ENCODE assay signal across 28 cellular contexts in the genomic region with DNA sequence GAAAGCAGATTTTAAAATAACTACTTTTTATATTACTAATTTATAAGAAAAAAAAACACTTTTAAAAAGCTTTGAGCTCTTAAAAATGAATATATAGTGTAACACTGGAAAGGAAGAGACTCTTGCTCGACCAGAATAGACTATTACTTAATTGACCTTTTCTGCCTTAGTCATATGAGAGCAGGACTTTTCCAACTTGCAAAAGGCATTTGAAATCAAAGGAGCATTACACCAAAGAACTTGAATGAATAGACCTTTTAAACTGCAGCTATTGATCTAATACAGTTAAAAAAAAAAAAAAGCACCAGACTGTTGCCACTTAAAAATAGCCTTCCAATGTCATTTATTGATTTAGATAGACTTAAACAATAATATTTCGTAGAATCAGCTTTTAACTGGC. TPM values are rescaled to one million over a fixed set of nuclear protein-coding genes. Genes with fewer than 3 reads are reported as not detected.
"Had no signal": no experiment of that assay in that cellular context is flagged by ENCODE, and none has a peak within 500 bp of the region (broad histone marks: within the 10 kb centered on the region; RNA-seq: fewer than 3 reads in every experiment).

No MANE protein-coding gene starts in this region.

- H3K4me3 Mint-ChIP-seq: naive thymus-derived CD4-positive, alpha-beta T cell; natural killer cell; nephron; stimulated activated effector memory CD8-positive, alpha-beta T cell treated with anti-CD3 and anti-CD28 coated beads, Interleukin-12 subunit alpha, Interleukin-12 subunit beta, amount 100 ng/mL, for 72 hours; stimulated activated naive B cell treated with anti-CD40 and anti-IgM and Interleukin-4, amounts not matched to agents 10 μg/mL and 1 μg/mL and 100 μg/mL, for 72 hours; stimulated activated naive CD8-positive, alpha-beta T cell treated with anti-CD3 and anti-CD28 coated beads, Interleukin-15, Interleukin-2, amounts not matched to agents 100 ng/mL and 50 ng/mL, for 24 hours had no signal

- H3K4me3 ChIP-seq: psoas muscle, right lobe of liver, sigmoid colon, stomach, thoracic aorta, thyroid gland, tibial nerve, upper lobe of left lung, vagina had no signal

- H2AFZ ChIP-seq: parathyroid adenoma had no signal

- H3K27me3 ChIP-seq: neutrophil, right lobe of liver, sigmoid colon, stomach, thyroid gland, tibial nerve, upper lobe of left lung, vagina had no signal

- H3K27ac ChIP-seq: neutrophil, parathyroid adenoma, psoas muscle, right lobe of liver, sigmoid colon, stomach, thoracic aorta, thyroid gland, tibial nerve, upper lobe of left lung, vagina had no signal

- ATAC-seq: naive thymus-derived CD4-positive, alpha-beta T cell; natural killer cell; psoas muscle; right cardiac atrium; right lobe of liver; stimulated activated effector memory CD8-positive, alpha-beta T cell treated with anti-CD3 and anti-CD28 coated beads, Interleukin-12 subunit alpha, Interleukin-12 subunit beta, amount 100 ng/mL, for 72 hours; stimulated activated naive B cell treated with anti-CD40 and anti-IgM and Interleukin-4, amounts not matched to agents 10 μg/mL and 1 μg/mL and 100 μg/mL, for 72 hours had no signal

- H3K36me3 ChIP-seq: neutrophil, right lobe of liver, sigmoid colon, stomach, thoracic aorta, thyroid gland, tibial nerve, upper lobe of left lung, vagina had no signal

- H3K79me2 ChIP-seq: parathyroid adenoma had no signal

- H3K4me1 ChIP-seq: parathyroid adenoma, psoas muscle, right lobe of liver, sigmoid colon, stomach, thyroid gland, tibial nerve, upper lobe of left lung, vagina had no signal

- H3K36me3 Mint-ChIP-seq: naive thymus-derived CD4-positive, alpha-beta T cell; natural killer cell; stimulated activated effector memory CD8-positive, alpha-beta T cell treated with anti-CD3 and anti-CD28 coated beads, Interleukin-12 subunit alpha, Interleukin-12 subunit beta, amount 100 ng/mL, for 72 hours had no signal

- H3K9me3 ChIP-seq: neutrophil, psoas muscle, right lobe of liver, sigmoid colon, stomach, thoracic aorta, thyroid gland, tibial nerve, upper lobe of left lung, vagina had no signal

- H3K27me3 Mint-ChIP-seq: naive thymus-derived CD4-positive, alpha-beta T cell; progenitor cell of endocrine pancreas; stimulated activated naive CD8-positive, alpha-beta T cell treated with anti-CD3 and anti-CD28 coated beads, Interleukin-15, Interleukin-2, amounts not matched to agents 100 ng/mL and 50 ng/mL, for 24 hours had no signal

- H3K9ac ChIP-seq: parathyroid adenoma had no signal

- H3K27ac Mint-ChIP-seq: naive thymus-derived CD4-positive, alpha-beta T cell; natural killer cell; nephron; progenitor cell of endocrine pancreas; stimulated activated effector memory CD8-positive, alpha-beta T cell treated with anti-CD3 and anti-CD28 coated beads, Interleukin-12 subunit alpha, Interleukin-12 subunit beta, amount 100 ng/mL, for 72 hours; stimulated activated naive B cell treated with anti-CD40 and anti-IgM and Interleukin-4, amounts not matched to agents 10 μg/mL and 1 μg/mL and 100 μg/mL, for 72 hours; stimulated activated naive CD8-positive, alpha-beta T cell treated with anti-CD3 and anti-CD28 coated beads, Interleukin-15, Interleukin-2, amounts not matched to agents 100 ng/mL and 50 ng/mL, for 24 hours had no signal

- DNase-seq: naive thymus-derived CD4-positive, alpha-beta T cell; natural killer cell; nucleus accumbens; posterior cingulate gyrus; psoas muscle; right cardiac atrium; right lobe of liver; sigmoid colon; small intestine; stimulated activated CD4-positive, alpha-beta T cell treated with anti-CD3 and anti-CD28 coated beads, Interleukin-15, amount 100 ng/mL, for 24 hours; stimulated activated CD4-positive, alpha-beta T cell treated with anti-CD3 and anti-CD28 coated beads, Interleukin-2, amount 100 ng/mL, for 24 hours; stimulated activated CD4-positive, alpha-beta T cell treated with anti-CD3 and anti-CD28 coated beads, Interleukin-2, amount 100 ng/mL, for 48 hours; stimulated activated CD4-positive, alpha-beta T cell treated with anti-CD3 and anti-CD28 coated beads, Interleukin-4, amount 100 ng/mL, for 24 hours; stimulated activated naive B cell treated with anti-CD40 and anti-IgM and Interleukin-4, amounts not matched to agents 10 μg/mL and 1 μg/mL and 100 μg/mL, for 72 hours; stimulated activated naive CD4-positive, alpha-beta T cell treated with Interleukin-2 at 50 U/mL for 16 hours; stomach; thyroid gland; trophoblast cell; upper lobe of left lung had no signal

- H3K4me1 Mint-ChIP-seq: natural killer cell; nephron; stimulated activated effector memory CD8-positive, alpha-beta T cell treated with anti-CD3 and anti-CD28 coated beads, Interleukin-12 subunit alpha, Interleukin-12 subunit beta, amount 100 ng/mL, for 72 hours; stimulated activated naive B cell treated with anti-CD40 and anti-IgM and Interleukin-4, amounts not matched to agents 10 μg/mL and 1 μg/mL and 100 μg/mL, for 72 hours had no signal

RNA-seq across cellular contexts. Expression of a gene that starts 17.2 kb away (rescaled TPM):
- total RNA-seq: naive thymus-derived CD4-positive, alpha-beta T cell; natural killer cell had no signal
- polyA plus RNA-seq: naive thymus-derived CD4-positive, alpha-beta T cell had no signal
